Comparison of ENCODE assay signal across 8 cellular contexts in genomic region chr12:57240069-57240921, GRCh38. TPM values are rescaled to one million over a fixed set of nuclear protein-coding genes. Genes with fewer than 3 reads are reported as not detected.
DNase-seq lines count a peak whose midpoint lies in the region; ATAC-seq, FAIRE-seq and TF ChIP-seq lines count a peak whose summit lies in the region.

No MANE protein-coding gene starts in this region.

- peaks cover 32% of the 10 kb centered on the region for H3K27me3 Mint-ChIP-seq in astrocyte (ENCODE audit: low read depth, unreplicated experiment)

- H3K79me2 ChIP-seq in astrocyte (ENCODE audit: insufficient read depth, low read length), result no peaks in the 10 kb centered on the region

- H3K27ac ChIP-seq in astrocyte (ENCODE audit: low read depth, low read length) (no peak overlapping the region), skeletal muscle tissue (ENCODE audit: low read depth, low read length) (peak overlapping the region; percentile 25)

- H3K27me3 ChIP-seq in MG63 (no peaks in the 10 kb centered on the region), astrocyte (ENCODE audit: insufficient read depth, low read length) (peaks cover 32% of the 10 kb centered on the region), iPS-15b (ENCODE audit: control insufficient read depth, insufficient read depth, low read length) (peaks cover 82% of the 10 kb centered on the region), skeletal muscle tissue (ENCODE audit: control insufficient read depth in 3 of 3, insufficient read depth in 3 of 3, low read length in 3 of 3) (peaks cover 29 to 57% (median 39%) of the 10 kb centered on the region in 3 donors)

- H2AFZ ChIP-seq in astrocyte (ENCODE audit: low read depth, low read length), result peak overlapping the region; percentile 57

- H3K4me3 ChIP-seq in GM08714 (ENCODE audit: low read length) (peak overlapping the region; percentile 61; the same call in 1 of the 2 replicates), MG63 (peak overlapping the region; percentile 61), astrocyte (ENCODE audit: insufficient read depth, low read depth, low read length) (peak overlapping the region; percentile 64), iPS-15b (ENCODE audit: low read depth, low read length) (peak overlapping the region; percentile 49), skeletal muscle tissue (ENCODE audit: low read length in 3 of 3) (peak overlapping the region; percentile 54 to 73 (median 66))

- FAIRE-seq in astrocyte (lab: Jason Lieb, UNC), result no peak

- DNase-seq in MG63 (peak; percentile 48), SKM-1 treated with dmso at 0.1 percent for 144 hours (lab: John Stamatoyannopoulos, UW; ENCODE audit: unreplicated experiment) (peak; percentile 14), astrocyte (ENCODE audit: low read depth) (no peak)

- H4K20me1 ChIP-seq in astrocyte (ENCODE audit: insufficient read depth, low read length), result peaks cover 35% of the 10 kb centered on the region

- ATAC-seq in GM18502 (IDR thresholded peaks at IDR 0.05; ENCODE audit: poor library complexity, unreplicated experiment), result no peak
- ATAC-seq in HG02870 (IDR thresholded peaks at IDR 0.05; ENCODE audit: unreplicated experiment), result no peak

- peaks cover 32% of the 10 kb centered on the region for H3K4me1 Mint-ChIP-seq in astrocyte (ENCODE audit: low read depth, unreplicated experiment)

- H3K36me3 Mint-ChIP-seq in astrocyte (ENCODE audit: low read depth, unreplicated experiment), result peaks cover 8% of the 10 kb centered on the region

- H3K9me3 ChIP-seq in MG63 (no peaks in the 10 kb centered on the region), astrocyte (ENCODE audit: insufficient read depth, low read depth, low read length) (no peaks in the 10 kb centered on the region), iPS-15b (ENCODE audit: control insufficient read depth, insufficient read depth, low read length) (no peaks in the 10 kb centered on the region), skeletal muscle tissue (ENCODE audit: control insufficient read depth in 3 of 3, low read length in 3 of 3) (no peaks in the 10 kb centered on the region)

- peak overlapping the region; percentile 95 for H3K27ac Mint-ChIP-seq in astrocyte (ENCODE audit: unreplicated experiment)

- H3K4me1 ChIP-seq in astrocyte (ENCODE audit: insufficient read depth, low read length) (peaks cover 31% of the 10 kb centered on the region), iPS-15b (ENCODE audit: control insufficient read depth, insufficient read depth, low read length) (peaks cover 16% of the 10 kb centered on the region), skeletal muscle tissue (ENCODE audit: control insufficient read depth in 3 of 3, insufficient read depth in 3 of 3, low read length in 3 of 3) (peaks cover 59 to 80% (median 74%) of the 10 kb centered on the region in 3 donors)

- peak overlapping the region; percentile 94 for H3K4me2 ChIP-seq in astrocyte (ENCODE audit: low read length)

- peak overlapping the region; percentile 87 for H3K4me3 Mint-ChIP-seq in astrocyte (ENCODE audit: unreplicated experiment)

- no peaks in the 10 kb centered on the region for H3K9me3 Mint-ChIP-seq in astrocyte (ENCODE audit: unreplicated experiment)

- TF ChIP-seq CTCF in astrocyte (IDR thresholded peaks at IDR 0.05; ENCODE audit: insufficient read depth, low read depth, low read length), result no peak

- H3K36me3 ChIP-seq in MG63 (no peaks in the 10 kb centered on the region), astrocyte (ENCODE audit: insufficient read depth, low read length) (no peaks in the 10 kb centered on the region), iPS-15b (ENCODE audit: control insufficient read depth, insufficient read depth, low read length) (no peaks in the 10 kb centered on the region), skeletal muscle tissue (ENCODE audit: control insufficient read depth in 3 of 3, insufficient read depth in 3 of 3, low read length in 3 of 3) (peaks cover 10 to 14% (median 14%) of the 10 kb centered on the region in 3 donors)

- peak overlapping the region; percentile 70 for H3K9ac ChIP-seq in astrocyte (ENCODE audit: low read length)
- H3K9ac ChIP-seq in iPS-15b (ENCODE audit: low read depth, low read length), result no peak overlapping the region
- peak overlapping the region in 2 of 3 donors; percentile 38 to 54 for H3K9ac ChIP-seq in skeletal muscle tissue (ENCODE audit: low read depth in 1 of 3, low read length in 3 of 3)

RNA-seq across cellular contexts. Expression of gene STAC3, which starts 10.7 kb away (rescaled TPM):
- total RNA-seq in MG63 (2014; rRNA removed; shearing (Covaris generic); ENCODE audit: low replicate concordance), result 0.86 TPM in 1 of 2 replicates, not detected in the other
- total RNA-seq in astrocyte, result 0.75 and 0.82 TPM in 2 replicates
- total RNA-seq in skeletal muscle tissue, result 166 TPM

RNA-seq across cellular contexts. Expression of gene SHMT2, which starts 10.8 kb away (rescaled TPM):
- total RNA-seq in MG63 (2014; rRNA removed; shearing (Covaris generic); ENCODE audit: low replicate concordance), result 232 and 343 TPM in 2 replicates
- total RNA-seq in astrocyte, result 197 and 217 TPM in 2 replicates
- 91.3 TPM for total RNA-seq in skeletal muscle tissue

RNA-seq across cellular contexts. Expression of gene NXPH4, which starts 23.7 kb away (rescaled TPM):
- 1.2 TPM in 1 of 2 replicates, not detected in the other for total RNA-seq in MG63 (2014; rRNA removed; shearing (Covaris generic); ENCODE audit: low replicate concordance)
- total RNA-seq in astrocyte, result 14.5 and 22.3 TPM in 2 replicates
- total RNA-seq in skeletal muscle tissue, result not detected

Comparison
In these comparisons a context has a peak if more than half of its experiments do, and no peak if none do; other contexts are left out.
1. RNA of gene STAC3, which starts 10.7 kb away (total RNA-seq): 166 TPM in skeletal muscle tissue (single experiment); 0.86 TPM in MG63 and 0.75 to 0.82 TPM in astrocyte; every median in the first group is over 10 times any median in the second.
2. Peak in every context shown above with its lines, with median percentiles within 50 percentile points of each other: H3K4me3 ChIP-seq.